ENCODE assay signal across 2 cellular contexts in genomic region chr15:38597221-38597800, GRCh38.
TF ChIP-seq lines count a peak whose summit lies in the region.

No MANE protein-coding gene starts in this region.

TF ChIP-seq in H1, 55 proteins besides CTCF, POLR2A, EP300 and RAD21:
- TF ChIP-seq BRCA1 (IDR thresholded peaks at IDR 0.05; ENCODE audit: low read depth, low read length) (no peak), RBBP5 (IDR thresholded peaks at IDR 0.05; ENCODE audit: borderline replicate concordance, low read depth, low read length) (no peak), SUZ12 (IDR thresholded peaks at IDR 0.05; ENCODE audit: low read length) (no peak), TBP (IDR thresholded peaks at IDR 0.05; ENCODE audit: low read depth, low read length) (no peak), E2F6 (IDR thresholded peaks at IDR 0.05) (no peak), CBX5 (IDR thresholded peaks at IDR 0.05; ENCODE audit: low read depth, low read length) (no peak), PHF8 (conservative IDR thresholded peaks at IDR 0.05; ENCODE audit: low read depth, low read length) (no peak), CEBPB (IDR thresholded peaks at IDR 0.05; ENCODE audit: low read depth, low read length) (no peak), ATF2 (IDR thresholded peaks at IDR 0.05; ENCODE audit: low read length) (no peak), BACH1 (IDR thresholded peaks at IDR 0.05; ENCODE audit: low read length) (no peak)

TF ChIP-seq in SK-N-SH treated with all-trans-retinoic acid at 6 μM for 48 hours, 23 proteins besides CTCF, POLR2A, EP300 and RAD21:
- TF ChIP-seq ARNTL (CRISPR knock-in tag; IDR thresholded peaks at IDR 0.05; ENCODE audit: borderline replicate concordance, low read depth): no peak
- TF ChIP-seq ZNF8 (CRISPR knock-in tag; IDR thresholded peaks at IDR 0.05): no peak
- TF ChIP-seq ZC3H10 (CRISPR knock-in tag; IDR thresholded peaks at IDR 0.05): no peak
- TF ChIP-seq RARB (CRISPR knock-in tag; IDR thresholded peaks at IDR 0.05): no peak
- TF ChIP-seq CSDC2 (CRISPR knock-in tag; IDR thresholded peaks at IDR 0.05): no peak
- TF ChIP-seq ZFP3 (CRISPR knock-in tag; IDR thresholded peaks at IDR 0.05): no peak
- no peak for TF ChIP-seq ZNF565 (CRISPR knock-in tag; conservative IDR thresholded peaks at IDR 0.05; ENCODE audit: low read depth)
- TF ChIP-seq ISL1 (CRISPR knock-in tag; IDR thresholded peaks at IDR 0.05): no peak
- TF ChIP-seq GLIS3 (CRISPR knock-in tag; IDR thresholded peaks at IDR 0.05): no peak
- no peak for TF ChIP-seq TOX (CRISPR knock-in tag; IDR thresholded peaks at IDR 0.05; ENCODE audit: borderline replicate concordance)
TF ChIP-seq in SK-N-SH treated with all-trans-retinoic acid at 6 μM for 48 hours: peak in this region for 0.
